Comparison of ENCODE assay signal across 1 cellular context in genomic region chr7:101814081-101814995, GRCh38.
TF ChIP-seq lines count a peak whose summit lies in the region.

No MANE protein-coding gene starts in this region.

TF ChIP-seq in K562, 482 proteins besides CTCF, POLR2A, EP300 and RAD21 (continued from another document and continues in another):
- TF ChIP-seq UBTF (IDR thresholded peaks at IDR 0.05; ENCODE audit: borderline replicate concordance in 1 of 2, low read depth in 2 of 2, low read length in 2 of 2) = peak in 1 of 2 experiments; percentile 57; a peak in 2 of 4 replicates
- TF ChIP-seq GATAD2A (IDR thresholded peaks at IDR 0.05) = peak; percentile 97
- peak; percentile 81 for TF ChIP-seq THAP12 (CRISPR knock-in tag; IDR thresholded peaks at IDR 0.05)
- TF ChIP-seq ZNF609 (CRISPR knock-in tag; IDR thresholded peaks at IDR 0.05; ENCODE audit: borderline replicate concordance) = no peak
- TF ChIP-seq ZBTB2 (IDR thresholded peaks at IDR 0.05) = peak; percentile 79; the same call in 1 of the 2 replicates
- TF ChIP-seq FUS (optimal IDR thresholded peaks at IDR 0.05; ENCODE audit: low read depth, low read length) = peak; percentile 67
- TF ChIP-seq SNAPC5 (CRISPR knock-in tag; IDR thresholded peaks at IDR 0.05) = no peak
- TF ChIP-seq BACH1 (tag; IDR thresholded peaks at IDR 0.05) = no peak
- TF ChIP-seq SNRNP70 (optimal IDR thresholded peaks at IDR 0.05; ENCODE audit: low read depth, low read length) = no peak
- no peak for TF ChIP-seq MLLT1 (IDR thresholded peaks at IDR 0.05)
- TF ChIP-seq NFYB (IDR thresholded peaks at IDR 0.05; ENCODE audit: extremely low read depth, insufficient read length) = no peak
- peak; percentile 96 for TF ChIP-seq CTCFL (IDR thresholded peaks at IDR 0.05; ENCODE audit: borderline replicate concordance, insufficient read depth, low read depth, low read length, poor library complexity, severe bottlenecking)
- peak; percentile 22 for TF ChIP-seq NFIC (IDR thresholded peaks at IDR 0.05)
- TF ChIP-seq CSDE1 (IDR thresholded peaks at IDR 0.05) = no peak
- no peak for TF ChIP-seq SNIP1 (IDR thresholded peaks at IDR 0.05; ENCODE audit: low read depth)
- TF ChIP-seq ZNF165 (CRISPR knock-in tag; IDR thresholded peaks at IDR 0.05; ENCODE audit: borderline replicate concordance) = no peak
- peak; percentile 98 for TF ChIP-seq L3MBTL2 (IDR thresholded peaks at IDR 0.05)
- TF ChIP-seq TBP (optimal IDR thresholded peaks at IDR 0.05; ENCODE audit: low read depth, low read length) = peak; percentile 12
- 0 out of 2 replicates have a peak, but pooled peaks have one; percentile 11 for TF ChIP-seq ELF4 (CRISPR knock-in tag; IDR thresholded peaks at IDR 0.05)
- peak; percentile 32 for TF ChIP-seq POLR2B (IDR thresholded peaks at IDR 0.05; ENCODE audit: low read depth, partially characterized antibody)
- TF ChIP-seq POLR2AphosphoS5 (IDR thresholded peaks at IDR 0.05; ENCODE audit: control insufficient read depth, insufficient read depth, low read depth, low read length) = peak; percentile 44; the same call in 1 of the 2 replicates
- peak; percentile 81; the same call in 1 of the 2 replicates for TF ChIP-seq KAT7 (CRISPR knock-in tag; IDR thresholded peaks at IDR 0.05; ENCODE audit: borderline replicate concordance)
- no peak for TF ChIP-seq RBM22 (IDR thresholded peaks at IDR 0.05; ENCODE audit: low read depth, low read length, poor library complexity, severe bottlenecking)
- peak; percentile 53; the same call in 1 of the 2 replicates for TF ChIP-seq ZNF282 (CRISPR knock-in tag; IDR thresholded peaks at IDR 0.05)
- TF ChIP-seq BCLAF1 (IDR thresholded peaks at IDR 0.05; ENCODE audit: borderline replicate concordance in 1 of 2, control insufficient read depth in 1 of 2, low read depth in 2 of 2, low read length in 1 of 2) = peak in 1 of 2 experiments; percentile 54; a peak in 1 of 4 replicates
- peak; percentile 97 for TF ChIP-seq CXXC5 (CRISPR knock-in tag; IDR thresholded peaks at IDR 0.05)
- TF ChIP-seq PRPF4 (IDR thresholded peaks at IDR 0.05; ENCODE audit: insufficient read depth, low read depth, low read length, poor library complexity, severe bottlenecking) = no peak
- peak; percentile 4 for TF ChIP-seq PCBP1 (IDR thresholded peaks at IDR 0.05; ENCODE audit: low read depth, low read length, poor library complexity, severe bottlenecking)
- TF ChIP-seq MIER1 (IDR thresholded peaks at IDR 0.05; ENCODE audit: low read depth) = 0 out of 2 replicates have a peak, but pooled peaks have one; percentile 19
- peak; percentile 57 for TF ChIP-seq TAF1 (IDR thresholded peaks at IDR 0.05; ENCODE audit: control insufficient read depth, extremely low read depth, insufficient read depth, low read length, severe bottlenecking)
- TF ChIP-seq ZNF24 (IDR thresholded peaks at IDR 0.05) = peak; percentile 67
- peak; percentile 82 for TF ChIP-seq ZNF592 (IDR thresholded peaks at IDR 0.05)
